Comparison of ENCODE assay signal across 18 cellular contexts in genomic region chr7:92793656-92794205, GRCh38. TPM values are rescaled to one million over a fixed set of nuclear protein-coding genes. Genes with fewer than 3 reads are reported as not detected.
A peak's percentile ranks its signal among the peaks of the same experiment; 100 is the strongest.
DNase-seq lines count a peak whose midpoint lies in the region; ATAC-seq and TF ChIP-seq lines count a peak whose summit lies in the region.
"Had no signal": no experiment of that assay in that cellular context is flagged by ENCODE, and none has a peak within 500 bp of the region (broad histone marks: within the 10 kb centered on the region; RNA-seq: fewer than 3 reads in every experiment).

No MANE protein-coding gene starts in this region.

- peaks cover 14% of the 10 kb centered on the region; the same call in 1 of the 2 replicates for H3F3A ChIP-seq in MM.1S (ENCODE audit: insufficient read depth, low read length)

- no peaks in the 10 kb centered on the region for H3K27me3 Mint-ChIP-seq in activated T-helper 1 cell treated with anti-CD3 and anti-CD28 coated beads, Interleukin-12 subunit alpha, Interleukin-12 subunit beta, Interleukin-2, Interleukin-4 antibody, amounts not matched to agents 30 ng/mL and 10 ng/mL and 1 ng/mL, durations not matched to agents 14 hours and 24 hours and 36 hours (ENCODE audit: insufficient read depth)
- no peaks in the 10 kb centered on the region for H3K27me3 Mint-ChIP-seq in mesothelial cell of epicardium (ENCODE audit: low read depth)
- H3K27me3 Mint-ChIP-seq in T-helper 2 cell treated with Interferon-gamma antibody and Interleukin-4, amounts not matched to agents 5 μg/mL and 100 μg/mL, for 36 hours (ENCODE audit: low read depth) = no peaks in the 10 kb centered on the region
- H3K27me3 Mint-ChIP-seq: activated CD8-positive, alpha-beta T cell treated with anti-CD3 and anti-CD28 coated beads for 36 hours had no signal

- DNase-seq in SIG-M5 treated with dmso at 0.1 percent for 504 hours (lab: John Stamatoyannopoulos, UW; ENCODE audit: unreplicated experiment) = peak; percentile 66
- no peak for DNase-seq in SIG-M5 (lab: John Stamatoyannopoulos, UW)
- DNase-seq in MM.1S = peak; percentile 35
- DNase-seq in activated T-helper 1 cell treated with anti-CD3 and anti-CD28 coated beads, Interleukin-12 subunit alpha, Interleukin-12 subunit beta, Interleukin-2, Interleukin-4 antibody, amounts not matched to agents 30 ng/mL and 10 ng/mL and 1 ng/mL, durations not matched to agents 14 hours and 24 hours and 36 hours (ENCODE audit: low spot score) = no peak
- DNase-seq in mesothelial cell of epicardium (ENCODE audit: low spot score in 2 of 2, unreplicated experiment in 2 of 2) = no peak
- no peak for DNase-seq in T-helper 2 cell treated with Interferon-gamma antibody and Interleukin-4, amounts not matched to agents 5 μg/mL and 100 μg/mL, for 36 hours (ENCODE audit: low spot score)
- no peak for DNase-seq in Peyer's patch
- DNase-seq: activated CD8-positive, alpha-beta T cell treated with anti-CD3 and anti-CD28 coated beads for 36 hours; activated effector memory CD4-positive, alpha-beta T cell treated with Interleukin-2 at 50 U/mL for 16 hours; aorta; DMS79 treated with DMSO at 0.1 percent for 48 hours; Karpas-422; NCI-H226; stimulated activated naive CD4-positive, alpha-beta T cell had no signal

- TF ChIP-seq POLR2A in Peyer's patch (IDR thresholded peaks at IDR 0.05) = no peak

- no peaks in the 10 kb centered on the region for H3K9me2 ChIP-seq in MM.1S (replicated peaks; ENCODE audit: insufficient read depth, low read length)

- no peak overlapping the region for H3K4me3 Mint-ChIP-seq in activated T-helper 1 cell treated with anti-CD3 and anti-CD28 coated beads, Interleukin-12 subunit alpha, Interleukin-12 subunit beta, Interleukin-2, Interleukin-4 antibody, amounts not matched to agents 30 ng/mL and 10 ng/mL and 1 ng/mL, durations not matched to agents 14 hours and 24 hours and 36 hours
- H3K4me3 Mint-ChIP-seq in mesothelial cell of epicardium = no peak overlapping the region
- no peak overlapping the region for H3K4me3 Mint-ChIP-seq in T-helper 2 cell treated with Interferon-gamma antibody and Interleukin-4, amounts not matched to agents 5 μg/mL and 100 μg/mL, for 36 hours
- H3K4me3 Mint-ChIP-seq: activated CD8-positive, alpha-beta T cell treated with anti-CD3 and anti-CD28 coated beads for 36 hours had no signal

- peaks cover 62% of the 10 kb centered on the region for H3K4me1 Mint-ChIP-seq in activated T-helper 1 cell treated with anti-CD3 and anti-CD28 coated beads, Interleukin-12 subunit alpha, Interleukin-12 subunit beta, Interleukin-2, Interleukin-4 antibody, amounts not matched to agents 30 ng/mL and 10 ng/mL and 1 ng/mL, durations not matched to agents 14 hours and 24 hours and 36 hours (ENCODE audit: low read depth)
- H3K4me1 Mint-ChIP-seq in mesothelial cell of epicardium = peaks cover 30% of the 10 kb centered on the region
- peaks cover 46% of the 10 kb centered on the region for H3K4me1 Mint-ChIP-seq in T-helper 2 cell treated with Interferon-gamma antibody and Interleukin-4, amounts not matched to agents 5 μg/mL and 100 μg/mL, for 36 hours (ENCODE audit: low read depth)

- H3K27ac ChIP-seq in MM.1S (ENCODE audit: low read length) = peak overlapping the region; percentile 30; the same call in 1 of the 2 replicates
- no peak overlapping the region for H3K27ac ChIP-seq in Peyer's patch
- H3K27ac ChIP-seq: 22Rv1, HL-60 had no signal

- peaks cover 42% of the 10 kb centered on the region for H3K36me3 Mint-ChIP-seq in activated T-helper 1 cell treated with anti-CD3 and anti-CD28 coated beads, Interleukin-12 subunit alpha, Interleukin-12 subunit beta, Interleukin-2, Interleukin-4 antibody, amounts not matched to agents 30 ng/mL and 10 ng/mL and 1 ng/mL, durations not matched to agents 14 hours and 24 hours and 36 hours (ENCODE audit: low read depth)
- H3K36me3 Mint-ChIP-seq in mesothelial cell of epicardium = peaks cover 38% of the 10 kb centered on the region
- peaks cover 49% of the 10 kb centered on the region for H3K36me3 Mint-ChIP-seq in T-helper 2 cell treated with Interferon-gamma antibody and Interleukin-4, amounts not matched to agents 5 μg/mL and 100 μg/mL, for 36 hours (ENCODE audit: low read depth)

- peak overlapping the region; percentile 69 for H3K27ac Mint-ChIP-seq in activated T-helper 1 cell treated with anti-CD3 and anti-CD28 coated beads, Interleukin-12 subunit alpha, Interleukin-12 subunit beta, Interleukin-2, Interleukin-4 antibody, amounts not matched to agents 30 ng/mL and 10 ng/mL and 1 ng/mL, durations not matched to agents 14 hours and 24 hours and 36 hours
- H3K27ac Mint-ChIP-seq in mesothelial cell of epicardium = peak overlapping the region; percentile 17
- no peak overlapping the region for H3K27ac Mint-ChIP-seq in T-helper 2 cell treated with Interferon-gamma antibody and Interleukin-4, amounts not matched to agents 5 μg/mL and 100 μg/mL, for 36 hours
- H3K27ac Mint-ChIP-seq: activated CD8-positive, alpha-beta T cell treated with anti-CD3 and anti-CD28 coated beads for 36 hours had no signal

- H4K20me1 ChIP-seq in MM.1S (ENCODE audit: insufficient read depth, low read length) = no peaks in the 10 kb centered on the region

- H3K9me3 ChIP-seq in MM.1S (replicated peaks; ENCODE audit: insufficient read depth, low read length) (no peaks in the 10 kb centered on the region), Peyer's patch (no peaks in the 10 kb centered on the region)

- H3K27me3 ChIP-seq in MM.1S (replicated peaks; ENCODE audit: insufficient read depth, low read length) (no peaks in the 10 kb centered on the region), Peyer's patch (no peaks in the 10 kb centered on the region)

- no peaks in the 10 kb centered on the region; the same call in 1 of the 2 replicates for H3K36me3 ChIP-seq in MM.1S (replicated peaks; ENCODE audit: insufficient read depth, low read length)
- H3K36me3 ChIP-seq in Peyer's patch = no peaks in the 10 kb centered on the region

- no peak overlapping the region for H2AFZ ChIP-seq in MM.1S (ENCODE audit: low read length)

- H3K79me2 ChIP-seq in MM.1S (ENCODE audit: low read length) = peaks cover 98% of the 10 kb centered on the region

- H3K4me3 ChIP-seq in MM.1S (ENCODE audit: low read length) (no peak overlapping the region), Peyer's patch (no peak overlapping the region)

- peak overlapping the region; percentile 49 for H3K4me2 ChIP-seq in MM.1S (ENCODE audit: low read depth, low read length)

- ATAC-seq in GM21723 (IDR thresholded peaks at IDR 0.05; ENCODE audit: unreplicated experiment) = no peak
- ATAC-seq: activated CD8-positive, alpha-beta T cell treated with anti-CD3 and anti-CD28 coated beads for 36 hours; SK-N-SH treated with all-trans-retinoic acid at 6 μM for 48 hours had no signal

- TF ChIP-seq CTCF in MM.1S (IDR thresholded peaks at IDR 0.05; ENCODE audit: low read length) = no peak
- no peak for TF ChIP-seq CTCF in mesothelial cell of epicardium (IDR thresholded peaks at IDR 0.05; ENCODE audit: unreplicated experiment)
- no peak for TF ChIP-seq CTCF in Peyer's patch (IDR thresholded peaks at IDR 0.05)

- H3K9me3 Mint-ChIP-seq in activated T-helper 1 cell treated with anti-CD3 and anti-CD28 coated beads, Interleukin-12 subunit alpha, Interleukin-12 subunit beta, Interleukin-2, Interleukin-4 antibody, amounts not matched to agents 30 ng/mL and 10 ng/mL and 1 ng/mL, durations not matched to agents 14 hours and 24 hours and 36 hours = peaks cover 18% of the 10 kb centered on the region
- peaks cover 25% of the 10 kb centered on the region for H3K9me3 Mint-ChIP-seq in mesothelial cell of epicardium
- peaks cover 30% of the 10 kb centered on the region for H3K9me3 Mint-ChIP-seq in T-helper 2 cell treated with Interferon-gamma antibody and Interleukin-4, amounts not matched to agents 5 μg/mL and 100 μg/mL, for 36 hours

- intact Hi-C loops in activated T-helper 1 cell treated with anti-CD3 and anti-CD28 coated beads, Interleukin-12 subunit alpha, Interleukin-12 subunit beta, Interleukin-2, Interleukin-4 antibody, amounts not matched to agents 30 ng/mL and 10 ng/mL and 1 ng/mL, durations not matched to agents 14 hours and 24 hours and 36 hours (cut with micrococcal nuclease) = no loop called here

- no peak overlapping the region for H3K9ac ChIP-seq in MM.1S (ENCODE audit: low read length)

- H3K4me1 ChIP-seq in MM.1S (ENCODE audit: low read length) (peaks cover 42% of the 10 kb centered on the region), Peyer's patch (no peaks in the 10 kb centered on the region)

RNA-seq across cellular contexts. Expression of gene CDK6, which starts 42.6 kb away (rescaled TPM):
- 328 and 332 TPM in 2 replicates for total RNA-seq in activated T-helper 1 cell treated with anti-CD3 and anti-CD28 coated beads, Interleukin-12 subunit alpha, Interleukin-12 subunit beta, Interleukin-2, Interleukin-4 antibody, amounts not matched to agents 30 ng/mL and 10 ng/mL and 1 ng/mL, durations not matched to agents 14 hours and 24 hours and 36 hours
- total RNA-seq in mesothelial cell of epicardium (136 to 138 TPM (median 138 TPM) in 3 replicates), Peyer's patch (10 to 100 TPM; 25.6 to 75.1 (median 55.4) TPM)

Comparison
In these comparisons a context has a peak if more than half of its experiments do, and no peak if none do; other contexts are left out.
1. DNase-seq: peak in SIG-M5 treated with dmso at 0.1 percent for 504 hours (single experiment) and MM.1S (single experiment); none in SIG-M5 (single experiment), activated T-helper 1 cell treated with anti-CD3 and anti-CD28 coated beads, Interleukin-12 subunit alpha, Interleukin-12 subunit beta, Interleukin-2, Interleukin-4 antibody, amounts not matched to agents 30 ng/mL and 10 ng/mL and 1 ng/mL, durations not matched to agents 14 hours and 24 hours and 36 hours (single experiment), mesothelial cell of epicardium (0 of 2), T-helper 2 cell treated with Interferon-gamma antibody and Interleukin-4, amounts not matched to agents 5 μg/mL and 100 μg/mL, for 36 hours (single experiment) and Peyer's patch (0 of 3).